Comparison of ENCODE assay signal across 20 cellular contexts in the genomic region with DNA sequence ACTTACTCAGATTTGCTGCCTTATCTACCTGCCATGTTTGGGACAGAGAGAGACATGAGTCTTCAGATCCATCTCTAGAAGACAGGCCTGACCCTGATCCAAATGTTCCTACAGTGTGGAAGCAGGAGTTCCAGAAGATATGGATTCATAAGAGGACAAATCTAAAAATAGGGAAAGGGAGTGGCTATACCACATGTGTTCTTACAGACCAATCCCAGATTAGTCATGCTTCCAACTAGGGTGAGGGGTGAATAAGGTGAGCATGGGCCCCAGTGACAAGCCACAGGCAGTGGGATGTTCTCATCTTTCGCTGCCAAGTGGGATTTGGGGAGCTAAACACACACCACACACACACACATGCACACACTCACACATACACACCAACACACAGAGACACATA.
DNase-seq lines count a peak whose midpoint lies in the region; ATAC-seq, FAIRE-seq and TF ChIP-seq lines count a peak whose summit lies in the region.
"Had no signal": no experiment of that assay in that cellular context is flagged by ENCODE, and none has a peak within 500 bp of the region (broad histone marks: within the 10 kb centered on the region; RNA-seq: fewer than 3 reads in every experiment).

No MANE protein-coding gene starts in this region.

- H4K12ac ChIP-seq in trophoblast cell (ENCODE audit: low read depth, low read length): no peak overlapping the region

- no TSS peak for BruUV-seq in IMR-90 (replicated peaks; lab: Mats Ljungman, UMichigan)

- H2AFZ ChIP-seq in IMR-90 (replicated peaks; ENCODE audit: low read length, poor library complexity) (peak overlapping the region; percentile 43), H1 (ENCODE audit: low read length) (no peak overlapping the region), trophoblast cell (ENCODE audit: insufficient read depth, low read length, poor library complexity) (no peak overlapping the region)
- H2AFZ ChIP-seq: GM23338 had no signal

- H3K9ac ChIP-seq in IMR-90 (ENCODE audit: low read depth, low read length) (no peak overlapping the region), H1 (replicated peaks in 1 of 4; ENCODE audit: extremely low read depth in 1 of 4, low read depth in 3 of 4, low read length in 3 of 4) (no peak overlapping the region), trophoblast cell (ENCODE audit: low read length) (no peak overlapping the region)

- dilution Hi-C loops in IMR-90 (cut with HindIII; ENCODE audit: low sequenced_read_pairs, unreplicated experiment): no loop called here

- H2BK5ac ChIP-seq in IMR-90 (ENCODE audit: low read depth, low read length, poor library complexity, severe bottlenecking) (peak overlapping the region; percentile 75), H1 (ENCODE audit: low read depth, low read length) (no peak overlapping the region; the same call in 1 of the 2 replicates), trophoblast cell (ENCODE audit: low read depth, low read length, poor library complexity) (no peak overlapping the region)

- no CpG with 5 or more reads among the region's 1 CpG for WGBS in IMR-90 (ENCODE audit: extremely low coverage in 2 of 2, insufficient read length in 1 of 2), 2 experiments
- 86% methylated on average over 1 of the region's 1 CpG; no CpG with 5 or more reads in 1 of the 2 experiments for WGBS in H1 (ENCODE audit: extremely low coverage in 1 of 2, insufficient coverage in 1 of 2, insufficient read length in 1 of 2, insufficient replicate concordance in 2 of 2, low coverage in 1 of 2, low lambda C conversion rate in 2 of 2, missing lambda C conversion rate in 1 of 2), 2 experiments
- no CpG with 5 or more reads among the region's 1 CpG for WGBS in trophoblast cell (ENCODE audit: extremely low coverage, insufficient coverage, insufficient read length)
- WGBS in adrenal gland, 4 donors: 94 to 100% (median 99%) methylated on average over 1 of the region's 1 CpG

- peak overlapping the region; percentile 91 for H2BK20ac ChIP-seq in IMR-90 (ENCODE audit: low read depth, low read length)
- 0 out of 2 replicates have a peak overlapping the region, but pooled peaks have one; percentile 9 for H2BK20ac ChIP-seq in H1 (ENCODE audit: low read length)

- H4K5ac ChIP-seq in IMR-90 (ENCODE audit: low read depth, low read length) (no peak overlapping the region), H1 (ENCODE audit: insufficient read length, low read depth, low read length) (no peak overlapping the region)

- H3K56ac ChIP-seq in IMR-90 (ENCODE audit: extremely low read depth, insufficient read depth, low read length): no peak overlapping the region
- H3K56ac ChIP-seq in H1 (replicated peaks; ENCODE audit: insufficient read length, low read depth, low read length): no peak overlapping the region

- TF ChIP-seq EP300 in H1 (IDR thresholded peaks at IDR 0.05; ENCODE audit: borderline replicate concordance in 1 of 2, low read depth in 2 of 2, low read length in 2 of 2): no peak

- no peaks in the 10 kb centered on the region for H3K79me2 ChIP-seq in H1 (ENCODE audit: control insufficient read depth in 1 of 2, insufficient read depth in 2 of 2, low read length in 2 of 2)
- no peaks in the 10 kb centered on the region for H3K79me2 ChIP-seq in trophoblast cell (ENCODE audit: control insufficient read depth, insufficient read depth, low read length, poor library complexity)

- H3K4ac ChIP-seq in IMR-90 (ENCODE audit: low read depth, low read length) (peak overlapping the region; percentile 73), H1 (replicated peaks; ENCODE audit: insufficient read length, low read depth, low read length) (peak overlapping the region; percentile 40), trophoblast cell (ENCODE audit: low read depth, low read length) (no peak overlapping the region)

- peak overlapping the region; percentile 97 for H2AK5ac ChIP-seq in IMR-90 (ENCODE audit: low read depth, low read length)
- H2AK5ac ChIP-seq in H1 (ENCODE audit: low read depth, low read length): 0 out of 2 replicates have a peak overlapping the region, but pooled peaks have one; percentile 41
- no peak overlapping the region for H2AK5ac ChIP-seq in trophoblast cell (ENCODE audit: low read length)

- H3K36me3 ChIP-seq in IMR-90 (ENCODE audit: control insufficient read depth, insufficient read depth, low read length): no peaks in the 10 kb centered on the region
- no peaks in the 10 kb centered on the region for H3K36me3 ChIP-seq in H1 (ENCODE audit: control insufficient read depth in 2 of 4, insufficient read depth in 4 of 4, low read length in 3 of 4)
- H3K36me3 ChIP-seq in trophoblast cell (ENCODE audit: control insufficient read depth in 1 of 2, insufficient read depth in 2 of 2, low read length in 2 of 2): no peaks in the 10 kb centered on the region
- H3K36me3 ChIP-seq in adrenal gland (replicated peaks in 1 of 2): no peaks in the 10 kb centered on the region
- H3K36me3 ChIP-seq: SJSA1 had no signal

- H2BK12ac ChIP-seq in H1 (ENCODE audit: low read depth, low read length): peak overlapping the region; percentile 72; the same call in 1 of the 2 replicates
- H2BK12ac ChIP-seq in trophoblast cell (ENCODE audit: low read length): no peak overlapping the region

- H2BK15ac ChIP-seq in IMR-90 (ENCODE audit: low read depth, low read length) (peak overlapping the region; percentile 94), H1 (ENCODE audit: low read length) (no peak overlapping the region)

- peaks cover 2% of the 10 kb centered on the region; the same call in 1 of the 2 replicates for H3K23me2 ChIP-seq in H1 (ENCODE audit: low read depth, low read length)

- in situ Hi-C loops in IMR-90 (cut with MboI; ENCODE audit: low sequenced_read_pairs): loop anchor here (10.0 kb wide), 1 partner anchor 670 kb away; the partner anchor contains the start of gene CITED2

- H3K9me3 ChIP-seq in IMR-90 (ENCODE audit: control insufficient read depth, insufficient read depth, low read length) (no peaks in the 10 kb centered on the region), H1 (ENCODE audit: insufficient read depth in 2 of 2, low read depth in 1 of 2, low read length in 1 of 2) (no peaks in the 10 kb centered on the region), trophoblast cell (ENCODE audit: insufficient read depth, low read depth, low read length) (peaks cover 2% of the 10 kb centered on the region), adrenal gland (replicated peaks in 1 of 3) (peaks cover 0 to 5% (median 0%) of the 10 kb centered on the region in 3 donors)
- H3K9me3 ChIP-seq: SJSA1 had no signal

- peak overlapping the region; percentile 65 to 72 for H4K8ac ChIP-seq in IMR-90 (ENCODE audit: low read depth in 2 of 2, low read length in 2 of 2)
- H4K8ac ChIP-seq in H1 (ENCODE audit: extremely low read depth, insufficient read depth, low read length): no peak overlapping the region
- no peak overlapping the region for H4K8ac ChIP-seq in trophoblast cell (ENCODE audit: low read depth, low read length)

- H2AK9ac ChIP-seq in IMR-90 (replicated peaks; ENCODE audit: low read depth, low read length, poor library complexity): no peak overlapping the region

- H3K14ac ChIP-seq in IMR-90 (replicated peaks; ENCODE audit: low read depth, low read length) (peak overlapping the region; percentile 67), H1 (ENCODE audit: insufficient read length) (no peak overlapping the region), trophoblast cell (ENCODE audit: low read length) (no peak overlapping the region)

- H3K18ac ChIP-seq in IMR-90 (ENCODE audit: low read depth, low read length) (peak overlapping the region; percentile 85; the same call in 1 of the 2 replicates), H1 (ENCODE audit: extremely low read depth, low read length) (no peak overlapping the region), trophoblast cell (ENCODE audit: low read length) (no peak overlapping the region)

- H3K4me3 ChIP-seq in IMR-90 (ENCODE audit: insufficient read depth, low read depth, low read length) (no peak overlapping the region), H1 (ENCODE audit: extremely low read depth in 1 of 4, insufficient read depth in 2 of 4, low read depth in 3 of 4, low read length in 4 of 4) (no peak overlapping the region), trophoblast cell (ENCODE audit: low read depth, low read length) (peak overlapping the region; percentile 57), adrenal gland (no peak overlapping the region)
- H3K4me3 ChIP-seq: GM23338, SJSA1 had no signal

- no peaks in the 10 kb centered on the region; a peak in 1 of 4 replicates for H3K79me1 ChIP-seq in IMR-90 (ENCODE audit: low read depth in 1 of 2, low read length in 2 of 2)
- H3K79me1 ChIP-seq in H1 (ENCODE audit: low read depth, low read length): no peaks in the 10 kb centered on the region
- H3K79me1 ChIP-seq in trophoblast cell (ENCODE audit: low read length): peaks cover 1% of the 10 kb centered on the region

- H3K9me1 ChIP-seq in IMR-90 (ENCODE audit: insufficient read depth, low read length): peaks cover 6% of the 10 kb centered on the region; the same call in 1 of the 2 replicates

- POLR2A ChIA-PET in IMR-90 (lab: Charles Lee; ENCODE audit: unreplicated experiment) (interaction anchor here (0.5 kb wide), 1 partner anchor 189 kb away, joined by 5 read pairs; no protein-coding TSS in a partner anchor), H1 (lab: Charles Lee; ENCODE audit: partially characterized antibody) (no interaction called here)

- TF ChIP-seq RAD21 in IMR-90 (IDR thresholded peaks at IDR 0.05; ENCODE audit: low read length): no peak
- TF ChIP-seq RAD21 in H1 (IDR thresholded peaks at IDR 0.05 in 1 of 2, conservative IDR thresholded peaks at IDR 0.05 in 1 of 2; ENCODE audit: low read depth in 2 of 2, low read length in 2 of 2): no peak

- ATAC-seq in Right ventricle myocardium inferior: peak; percentile 33
- ATAC-seq in IMR-90 (ENCODE audit: low read depth): no peak
- ATAC-seq: GM23338 had no signal

- peak overlapping the region; percentile 57; the same call in 1 of the 2 replicates for H3K23ac ChIP-seq in IMR-90 (ENCODE audit: low read depth, low read length)
- no peak overlapping the region for H3K23ac ChIP-seq in H1 (ENCODE audit: insufficient read length)
- H3K23ac ChIP-seq in trophoblast cell (ENCODE audit: low read length): peak overlapping the region; percentile 45

- H3K27me3 ChIP-seq in IMR-90 (ENCODE audit: control insufficient read depth, insufficient read depth, low read length) (no peaks in the 10 kb centered on the region), H1 (replicated peaks in 1 of 4; ENCODE audit: control insufficient read depth in 3 of 4, extremely low read depth in 1 of 4, insufficient read depth in 3 of 4, low read length in 3 of 4) (no peaks in the 10 kb centered on the region), trophoblast cell (ENCODE audit: insufficient read depth, low read length) (no peaks in the 10 kb centered on the region), adrenal gland (no peaks in the 10 kb centered on the region)
- H3K27me3 ChIP-seq: SJSA1 had no signal

- H3K27ac ChIP-seq in IMR-90 (ENCODE audit: insufficient read depth, low read length): no peak overlapping the region
- no peak overlapping the region for H3K27ac ChIP-seq in H1 (ENCODE audit: low read depth, low read length)
- H3K27ac ChIP-seq in trophoblast cell (ENCODE audit: low read depth, low read length): no peak overlapping the region
- no peak overlapping the region for H3K27ac ChIP-seq in adrenal gland
- H3K27ac ChIP-seq: SJSA1 had no signal

- FAIRE-seq in H1 (lab: Jason Lieb, UNC): no peak
- no peak for FAIRE-seq in RCC 7860 (lab: Jason Lieb, UNC)
- FAIRE-seq: GM12891 had no signal

- H3K4me1 ChIP-seq in IMR-90 (ENCODE audit: control insufficient read depth, insufficient read depth, low read length) (peaks cover 11% of the 10 kb centered on the region), H1 (replicated peaks in 1 of 4; ENCODE audit: control insufficient read depth in 3 of 4, insufficient read depth in 4 of 4, low read length in 3 of 4) (peaks cover 1 to 10% (median 7%) of the 10 kb centered on the region in 4 experiments; a peak in 4 of 7 replicates), trophoblast cell (ENCODE audit: control insufficient read depth in 1 of 2, insufficient read depth in 2 of 2, low read length in 2 of 2) (no peaks in the 10 kb centered on the region), adrenal gland (replicated peaks in 1 of 2) (peaks cover 6 to 35% of the 10 kb centered on the region in 2 donors)

- TF ChIP-seq POLR2A in IMR-90 (IDR thresholded peaks at IDR 0.05; ENCODE audit: low read depth, low read length) (no peak), H1 (IDR thresholded peaks at IDR 0.05; ENCODE audit: control extremely low read depth in 1 of 2, low read depth in 2 of 2, low read length in 2 of 2) (no peak), adrenal gland (IDR thresholded peaks at IDR 0.05) (no peak)

- H3K4me2 ChIP-seq in IMR-90 (ENCODE audit: low read depth, low read length) (no peak overlapping the region), H1 (ENCODE audit: insufficient read depth in 1 of 2, low read depth in 2 of 2, low read length in 2 of 2) (no peak overlapping the region), trophoblast cell (ENCODE audit: low read length) (no peak overlapping the region)
- H3K4me2 ChIP-seq: GM23338 had no signal

- DNase-seq in Right ventricle myocardium inferior (ENCODE audit: missing footprints) (no peak), cardiac septum (ENCODE audit: low spot score) (no peak), IMR-90 (no peak), H1 (ENCODE audit: low read depth in 1 of 2, low spot score in 2 of 2) (no peak), trophoblast cell (no peak), RCC 7860 (ENCODE audit: low spot score) (no peak), adrenal gland (no peak)
- no peak for DNase-seq in activated CD4-positive, alpha-beta T cell treated with anti-CD3 and anti-CD28 coated beads, Interleukin-2, amount 50 U/mL, for 1 hour
- DNase-seq: 8988T, C1 segment of cervical spinal cord, DMS 273 treated with DMSO at 0.1 percent for 48 hours, GF-D8, MM.1S, NCI-H1105 treated with DMSO at 0.1 percent for 48 hours, NCI-H1694 treated with DMSO at 0.1 percent for 48 hours, NCI-H226, NCI-H524 treated with DMSO at 0.1 percent for 48 hours had no signal

- H2BK120ac ChIP-seq in IMR-90 (ENCODE audit: low read depth, low read length) (peak overlapping the region; percentile 76; the same call in 1 of the 2 replicates), H1 (replicated peaks; ENCODE audit: low read depth, low read length) (no peak overlapping the region), trophoblast cell (ENCODE audit: insufficient read depth, low read length, poor library complexity) (no peak overlapping the region)

- H4K20me1 ChIP-seq in IMR-90 (ENCODE audit: insufficient read depth, low read length): no peaks in the 10 kb centered on the region
- no peaks in the 10 kb centered on the region for H4K20me1 ChIP-seq in H1 (replicated peaks in 1 of 2; ENCODE audit: control insufficient read depth in 1 of 2, insufficient read depth in 2 of 2, low read length in 2 of 2)

- TF ChIP-seq CTCF in IMR-90 (conservative IDR thresholded peaks at IDR 0.05; ENCODE audit: low read depth, low read length) (no peak), H1 (IDR thresholded peaks at IDR 0.05; ENCODE audit: control extremely low read depth in 1 of 3, insufficient read depth in 1 of 3, low read depth in 1 of 3, low read length in 3 of 3) (no peak), adrenal gland (IDR thresholded peaks at IDR 0.05) (no peak)

- CTCF ChIA-PET in IMR-90 (lab: Yijun Ruan, JAX): no interaction called here
- CTCF ChIA-PET in H1 (lab: Charles Lee; ENCODE audit: partially characterized antibody): interaction anchor here (1.6 kb wide), 1 partner anchor 7 kb away, joined by 6 read pairs; no protein-coding TSS in a partner anchor

- intact Hi-C loops in Right ventricle myocardium inferior (cut with DNase I): no loop called here
- intact Hi-C loops in cardiac septum (cut with DNase I): no loop called here
- intact Hi-C loops in IMR-90 (cut with micrococcal nuclease): no loop called here
- intact Hi-C loops in adrenal gland (cut with DNase I): no loop called here

- peak overlapping the region; percentile 74; the same call in 1 of the 2 replicates for H4K91ac ChIP-seq in IMR-90 (ENCODE audit: insufficient read depth, low read depth, low read length)
- no peak overlapping the region for H4K91ac ChIP-seq in H1 (replicated peaks; ENCODE audit: insufficient read length, low read length)
- H4K91ac ChIP-seq in trophoblast cell (ENCODE audit: low read depth, low read length): no peak overlapping the region

Comparison
In these comparisons a context has a peak if more than half of its experiments do, and no peak if none do; other contexts are left out.
1. H4K8ac ChIP-seq: peak in IMR-90 (2 of 2); none in H1 (single experiment) and trophoblast cell (single experiment).